22 cellular contexts compared by ENCODE assay signal in genomic region chr9:99093492-99093791, GRCh38. TPM values are rescaled to one million over a fixed set of nuclear protein-coding genes. Genes with fewer than 3 reads are reported as not detected.
A peak's percentile ranks its signal among the peaks of the same experiment; 100 is the strongest.
DNase-seq lines count a peak whose midpoint lies in the region; ATAC-seq and TF ChIP-seq lines count a peak whose summit lies in the region.
"Had no signal": no experiment of that assay in that cellular context is flagged by ENCODE, and none has a peak within 500 bp of the region (broad histone marks: within the 10 kb centered on the region; RNA-seq: fewer than 3 reads in every experiment).

No MANE protein-coding gene starts in this region.

- H3K27me3 ChIP-seq in uterus = no peaks in the 10 kb centered on the region

- no peaks in the 10 kb centered on the region for H3K9me3 ChIP-seq in uterus

- CTCF ChIA-PET in RWPE1 (lab: Yijun Ruan, JAX) = no interaction called here

- no peaks in the 10 kb centered on the region for H3K36me3 Mint-ChIP-seq in activated T-cell treated with anti-CD3 and anti-CD28 coated beads, Interleukin-2, amount 50 U/mL, for 24 hours (ENCODE audit: low read depth)
- peaks cover 9% of the 10 kb centered on the region for H3K36me3 Mint-ChIP-seq in activated T-helper 2 cell treated with anti-CD3 and anti-CD28 coated beads, Interferon-gamma antibody, Interleukin-2, Interleukin-4, amounts not matched to agents 10 μg/mL and 5 μg/mL and 100 μg/mL, durations not matched to agents 14 hours and 24 hours and 36 hours (ENCODE audit: low read depth)

- H3K27ac ChIP-seq in RWPE1 (no peak overlapping the region), uterus (no peak overlapping the region)

- no peak for TF ChIP-seq POLR2A in uterus (IDR thresholded peaks at IDR 0.05)

- H3K27ac Mint-ChIP-seq in activated T-cell treated with anti-CD3 and anti-CD28 coated beads, Interleukin-2, amount 50 U/mL, for 24 hours = peak overlapping the region; percentile 89
- peak overlapping the region; percentile 88 for H3K27ac Mint-ChIP-seq in activated T-helper 2 cell treated with anti-CD3 and anti-CD28 coated beads, Interferon-gamma antibody, Interleukin-2, Interleukin-4, amounts not matched to agents 10 μg/mL and 5 μg/mL and 100 μg/mL, durations not matched to agents 14 hours and 24 hours and 36 hours
- H3K27ac Mint-ChIP-seq: H9 had no signal

- no peaks in the 10 kb centered on the region for H3K4me1 ChIP-seq in uterus

- DNase-seq in activated T-cell treated with anti-CD3 and anti-CD28 coated beads, Interleukin-2, amount 50 U/mL, for 24 hours = peak; percentile 46
- DNase-seq in activated T-cell treated with anti-CD3 and anti-CD28 coated beads for 4 hours (no peak), RWPE1 (ENCODE audit: low spot score) (no peak), uterus (no peak)
- peak; percentile 48 for DNase-seq in activated CD4-positive, CD25-positive, alpha-beta regulatory T cell treated with anti-CD3 and anti-CD28 coated beads, Interleukin-2, amount 50 U/mL, for 72 hours
- no peak for DNase-seq in activated T-helper 2 cell treated with anti-CD3 and anti-CD28 coated beads, Interferon-gamma antibody, Interleukin-2, Interleukin-4, amounts not matched to agents 10 μg/mL and 5 μg/mL and 100 μg/mL, durations not matched to agents 14 hours and 24 hours and 36 hours (ENCODE audit: low spot score)
- peak; percentile 12 for DNase-seq in stimulated activated CD8-positive, alpha-beta memory T cell treated with anti-CD3 and anti-CD28 coated beads, Interleukin-4, amount 100 ng/mL, for 24 hours (ENCODE audit: low read depth)
- DNase-seq: aorta; C1 segment of cervical spinal cord; caudate nucleus; dermis blood vessel endothelial cell; DMS79 treated with DMSO at 0.1 percent for 48 hours; H9; Karpas-422; midbrain; naive thymus-derived CD8-positive, alpha-beta T cell; NCI-H146; PC-3; SHP77; SW 1271; trophoblast cell had no signal

- H3K9me3 Mint-ChIP-seq in activated T-cell treated with anti-CD3 and anti-CD28 coated beads, Interleukin-2, amount 50 U/mL, for 24 hours = peaks cover 5% of the 10 kb centered on the region
- peaks cover 13% of the 10 kb centered on the region for H3K9me3 Mint-ChIP-seq in activated T-helper 2 cell treated with anti-CD3 and anti-CD28 coated beads, Interferon-gamma antibody, Interleukin-2, Interleukin-4, amounts not matched to agents 10 μg/mL and 5 μg/mL and 100 μg/mL, durations not matched to agents 14 hours and 24 hours and 36 hours

- intact Hi-C loops in activated T-helper 2 cell treated with anti-CD3 and anti-CD28 coated beads, Interferon-gamma antibody, Interleukin-2, Interleukin-4, amounts not matched to agents 10 μg/mL and 5 μg/mL and 100 μg/mL, durations not matched to agents 14 hours and 24 hours and 36 hours (cut with micrococcal nuclease) = loop anchor here (2.0 kb wide), 1 partner anchor 35 kb away; no protein-coding TSS in a partner anchor
- intact Hi-C loops in uterus (cut with DNase I; ENCODE audit: low total_unique reads) = no loop called here

- no peaks in the 10 kb centered on the region for H3K36me3 ChIP-seq in uterus

- ATAC-seq in GM19035 (IDR thresholded peaks at IDR 0.05; ENCODE audit: unreplicated experiment) = no peak
- ATAC-seq: PC-3 had no signal

- no peak overlapping the region for H3K4me3 Mint-ChIP-seq in activated T-cell treated with anti-CD3 and anti-CD28 coated beads, Interleukin-2, amount 50 U/mL, for 24 hours
- H3K4me3 Mint-ChIP-seq in activated T-helper 2 cell treated with anti-CD3 and anti-CD28 coated beads, Interferon-gamma antibody, Interleukin-2, Interleukin-4, amounts not matched to agents 10 μg/mL and 5 μg/mL and 100 μg/mL, durations not matched to agents 14 hours and 24 hours and 36 hours (ENCODE audit: low read depth) = no peak overlapping the region
- H3K4me3 Mint-ChIP-seq: H9 had no signal

- H3K27me3 Mint-ChIP-seq in activated T-cell treated with anti-CD3 and anti-CD28 coated beads, Interleukin-2, amount 50 U/mL, for 24 hours = no peaks in the 10 kb centered on the region
- peaks cover 2% of the 10 kb centered on the region for H3K27me3 Mint-ChIP-seq in activated T-helper 2 cell treated with anti-CD3 and anti-CD28 coated beads, Interferon-gamma antibody, Interleukin-2, Interleukin-4, amounts not matched to agents 10 μg/mL and 5 μg/mL and 100 μg/mL, durations not matched to agents 14 hours and 24 hours and 36 hours (ENCODE audit: low read depth)
- H3K27me3 Mint-ChIP-seq: naive thymus-derived CD8-positive, alpha-beta T cell had no signal

- no peak overlapping the region for H3K4me3 ChIP-seq in uterus

- TF ChIP-seq CTCF in RWPE1 (conservative IDR thresholded peaks at IDR 0.05; ENCODE audit: low read depth) (no peak), uterus (IDR thresholded peaks at IDR 0.05) (no peak)

- POLR2A ChIA-PET in RWPE1 (lab: Yijun Ruan, JAX; ENCODE audit: low non-redundant PET) = no interaction called here

- H3K4me1 Mint-ChIP-seq in activated T-cell treated with anti-CD3 and anti-CD28 coated beads, Interleukin-2, amount 50 U/mL, for 24 hours (ENCODE audit: low read depth) = peaks cover 43% of the 10 kb centered on the region
- H3K4me1 Mint-ChIP-seq in activated T-helper 2 cell treated with anti-CD3 and anti-CD28 coated beads, Interferon-gamma antibody, Interleukin-2, Interleukin-4, amounts not matched to agents 10 μg/mL and 5 μg/mL and 100 μg/mL, durations not matched to agents 14 hours and 24 hours and 36 hours (ENCODE audit: low read depth) = peaks cover 50% of the 10 kb centered on the region

RNA-seq across cellular contexts. Expression of gene TGFBR1, which starts 11.5 kb away (rescaled TPM):
- 30.6 and 30.8 TPM in 2 replicates for total RNA-seq in activated T-helper 2 cell treated with anti-CD3 and anti-CD28 coated beads, Interferon-gamma antibody, Interleukin-2, Interleukin-4, amounts not matched to agents 10 μg/mL and 5 μg/mL and 100 μg/mL, durations not matched to agents 14 hours and 24 hours and 36 hours
- total RNA-seq in uterus = 100 to 1,000 TPM in 1 of 4 donors, 10 to 100 TPM in 3; 27.1 to 101 (median 41.3) TPM

Comparison
In these comparisons a context has a peak if more than half of its experiments do, and no peak if none do; other contexts are left out.
1. DNase-seq: peak in activated T-cell treated with anti-CD3 and anti-CD28 coated beads, Interleukin-2, amount 50 U/mL, for 24 hours (single experiment), activated CD4-positive, CD25-positive, alpha-beta regulatory T cell treated with anti-CD3 and anti-CD28 coated beads, Interleukin-2, amount 50 U/mL, for 72 hours (single experiment) and stimulated activated CD8-positive, alpha-beta memory T cell treated with anti-CD3 and anti-CD28 coated beads, Interleukin-4, amount 100 ng/mL, for 24 hours (single experiment); none in activated T-cell treated with anti-CD3 and anti-CD28 coated beads for 4 hours (single experiment), activated T-helper 2 cell treated with anti-CD3 and anti-CD28 coated beads, Interferon-gamma antibody, Interleukin-2, Interleukin-4, amounts not matched to agents 10 μg/mL and 5 μg/mL and 100 μg/mL, durations not matched to agents 14 hours and 24 hours and 36 hours (single experiment), RWPE1 (single experiment) and uterus (0 of 2).